In the genomic region with DNA sequence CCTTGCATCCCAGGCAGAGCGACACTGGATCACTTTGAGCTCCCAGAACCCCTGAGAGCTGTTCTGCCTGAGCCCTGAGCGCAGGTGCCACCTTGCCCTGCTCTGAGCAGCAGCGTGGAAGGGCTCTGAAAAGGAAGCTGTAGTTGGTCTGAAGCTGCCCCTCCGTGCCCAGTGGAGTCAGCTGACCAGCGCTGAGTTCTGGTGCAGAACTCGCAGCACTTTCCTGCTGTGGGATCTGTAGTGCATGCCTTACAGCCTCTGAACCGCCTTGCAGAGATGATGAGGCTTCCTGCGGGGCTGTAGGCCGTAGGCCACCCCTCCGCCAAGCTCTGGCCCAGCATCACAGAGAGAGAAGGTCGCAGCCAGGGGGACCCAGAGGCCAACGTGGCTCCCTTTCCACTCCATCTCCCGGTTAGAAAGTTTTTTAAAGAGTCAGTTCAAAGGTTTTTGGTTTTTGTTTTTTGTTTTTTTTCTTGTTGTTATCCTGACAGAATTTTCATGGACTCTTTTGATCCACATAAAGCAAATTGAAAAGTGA, we compare ENCODE assay signal across 26 cellular contexts.
"Had no signal": no experiment of that assay in that cellular context is flagged by ENCODE, and none has a peak within 500 bp of the region (broad histone marks: within the 10 kb centered on the region; RNA-seq: fewer than 3 reads in every experiment).

No MANE protein-coding gene starts in this region.

- H3K79me2 ChIP-seq: hepatocyte had no signal

- H3K9me3 Mint-ChIP-seq: activated CD4-positive, alpha-beta T cell treated with anti-CD3 and anti-CD28 coated beads, Interleukin-2, amount 10 ng/mL, durations not matched to agents 7 days and 5 days; activated CD8-positive, alpha-beta T cell treated with anti-CD3 and anti-CD28 coated beads for 36 hours; activated naive CD4-positive, alpha-beta T cell treated with anti-CD3 and anti-CD28 coated beads, Interleukin-2, amount 50 U/mL, for 72 hours; central memory CD8-positive, alpha-beta T cell; memory B cell; naive thymus-derived CD4-positive, alpha-beta T cell; stimulated activated naive CD8-positive, alpha-beta T cell treated with anti-CD3 and anti-CD28 coated beads, Interleukin-15, Interleukin-2, amounts not matched to agents 100 ng/mL and 50 ng/mL, for 24 hours; T-helper 1 cell treated with Interleukin-12 subunit alpha and Interleukin-12 subunit beta and Interleukin-4 antibody, amounts not matched to agents 30 μg/mL and 1 μg/mL, for 36 hours; type B pancreatic cell had no signal

- H3K27me3 Mint-ChIP-seq: stimulated activated naive CD8-positive, alpha-beta T cell treated with anti-CD3 and anti-CD28 coated beads, Interleukin-15, Interleukin-2, amounts not matched to agents 100 ng/mL and 50 ng/mL, for 24 hours had no signal

- H3K27ac ChIP-seq: colonic mucosa, dorsolateral prefrontal cortex, gastroesophageal sphincter, hepatocyte, pancreas, prostate gland, uterus had no signal

- H3K4me1 Mint-ChIP-seq: central memory CD8-positive, alpha-beta T cell; memory B cell had no signal

- H2AFZ ChIP-seq: hepatocyte had no signal

- H3K4me3 ChIP-seq: colonic mucosa, dorsolateral prefrontal cortex, gastroesophageal sphincter, hepatocyte, pancreas, prostate gland, uterus had no signal

- H3K4me1 ChIP-seq: colonic mucosa, gastroesophageal sphincter, pancreas, prostate gland, uterus had no signal

- H3K36me3 Mint-ChIP-seq: activated CD8-positive, alpha-beta memory T cell treated with anti-CD3 and anti-CD28 coated beads, Interleukin-2, amount 10 ng/mL, durations not matched to agents 7 days and 5 days; activated naive CD4-positive, alpha-beta T cell treated with anti-CD3 and anti-CD28 coated beads, Interleukin-2, amount 50 U/mL, for 72 hours; memory B cell; naive thymus-derived CD4-positive, alpha-beta T cell; type B pancreatic cell had no signal

- H3K27me3 ChIP-seq: colonic mucosa, hepatocyte, pancreas, uterus had no signal

- H3K4me2 ChIP-seq: hepatocyte had no signal

- H3K36me3 ChIP-seq: colonic mucosa, gastroesophageal sphincter, pancreas, prostate gland, uterus had no signal

- DNase-seq: activated CD4-positive, alpha-beta T cell treated with anti-CD3 and anti-CD28 coated beads for 1 hour; activated CD4-positive, alpha-beta T cell treated with anti-CD3 and anti-CD28 coated beads, Interleukin-2, amount 10 ng/mL, durations not matched to agents 7 days and 5 days; activated CD8-positive, alpha-beta memory T cell treated with anti-CD3 and anti-CD28 coated beads, Interleukin-2, amount 10 ng/mL, durations not matched to agents 7 days and 5 days; activated CD8-positive, alpha-beta T cell treated with anti-CD3 and anti-CD28 coated beads for 36 hours; activated naive CD4-positive, alpha-beta T cell; activated T-cell treated with anti-CD3 and anti-CD28 coated beads, Interleukin-2, amount 50 U/mL, for 48 hours; colonic mucosa; dorsolateral prefrontal cortex; effector memory CD4-positive, alpha-beta T cell; erythroblast; midbrain; naive thymus-derived CD4-positive, alpha-beta T cell; nucleus accumbens; stimulated activated CD4-positive, alpha-beta T cell treated with anti-CD3 and anti-CD28 coated beads, Interleukin-12 subunit alpha, Interleukin-12 subunit beta, amount 100 ng/mL, for 4 hours; stimulated activated CD4-positive, alpha-beta T cell treated with anti-CD3 and anti-CD28 coated beads, Interleukin-4, amount 100 ng/mL, for 1 hour; uterus had no signal

- H3K9me3 ChIP-seq: colonic mucosa, gastroesophageal sphincter, pancreas, prostate gland, uterus had no signal

- H3K4me3 Mint-ChIP-seq: activated CD4-positive, alpha-beta T cell treated with anti-CD3 and anti-CD28 coated beads, Interleukin-2, amount 10 ng/mL, durations not matched to agents 7 days and 5 days; activated CD8-positive, alpha-beta memory T cell treated with anti-CD3 and anti-CD28 coated beads, Interleukin-2, amount 10 ng/mL, durations not matched to agents 7 days and 5 days; activated CD8-positive, alpha-beta T cell treated with anti-CD3 and anti-CD28 coated beads for 36 hours; central memory CD8-positive, alpha-beta T cell; memory B cell; naive thymus-derived CD4-positive, alpha-beta T cell; stimulated activated naive CD8-positive, alpha-beta T cell treated with anti-CD3 and anti-CD28 coated beads, Interleukin-15, Interleukin-2, amounts not matched to agents 100 ng/mL and 50 ng/mL, for 24 hours; T-helper 1 cell treated with Interleukin-12 subunit alpha and Interleukin-12 subunit beta and Interleukin-4 antibody, amounts not matched to agents 30 μg/mL and 1 μg/mL, for 36 hours; type B pancreatic cell had no signal

- H3K27ac Mint-ChIP-seq: activated CD4-positive, alpha-beta T cell treated with anti-CD3 and anti-CD28 coated beads, Interleukin-2, amount 10 ng/mL, durations not matched to agents 7 days and 5 days; activated CD8-positive, alpha-beta memory T cell treated with anti-CD3 and anti-CD28 coated beads, Interleukin-2, amount 10 ng/mL, durations not matched to agents 7 days and 5 days; activated CD8-positive, alpha-beta T cell treated with anti-CD3 and anti-CD28 coated beads for 36 hours; activated naive CD4-positive, alpha-beta T cell treated with anti-CD3 and anti-CD28 coated beads, Interleukin-2, amount 50 U/mL, for 72 hours; memory B cell; naive thymus-derived CD4-positive, alpha-beta T cell; stimulated activated naive CD8-positive, alpha-beta T cell treated with anti-CD3 and anti-CD28 coated beads, Interleukin-15, Interleukin-2, amounts not matched to agents 100 ng/mL and 50 ng/mL, for 24 hours; T-helper 1 cell treated with Interleukin-12 subunit alpha and Interleukin-12 subunit beta and Interleukin-4 antibody, amounts not matched to agents 30 μg/mL and 1 μg/mL, for 36 hours; type B pancreatic cell had no signal

- ATAC-seq: activated CD8-positive, alpha-beta memory T cell treated with anti-CD3 and anti-CD28 coated beads, Interleukin-2, amount 10 ng/mL, durations not matched to agents 7 days and 5 days; activated CD8-positive, alpha-beta T cell treated with anti-CD3 and anti-CD28 coated beads for 36 hours; activated naive CD4-positive, alpha-beta T cell treated with anti-CD3 and anti-CD28 coated beads, Interleukin-2, amount 50 U/mL, for 72 hours; gastroesophageal sphincter; naive thymus-derived CD4-positive, alpha-beta T cell; pancreas had no signal
